8 cellular contexts compared by ENCODE assay signal in genomic region chr22:36528795-36529718, GRCh38. TPM values are rescaled to one million over a fixed set of nuclear protein-coding genes. Genes with fewer than 3 reads are reported as not detected.
DNase-seq lines count a peak whose midpoint lies in the region; ATAC-seq and TF ChIP-seq lines count a peak whose summit lies in the region.

TSS of gene EIF3D (minus strand) at chr22:36529166. CDS start at chr22:36526121, 3,045 bp downstream.

- no peaks in the 10 kb centered on the region for H3K9me3 ChIP-seq in prostate gland

- peak; percentile 70 for TF ChIP-seq POLR2A in prostate gland (IDR thresholded peaks at IDR 0.05)

- TF ChIP-seq CTCF in prostate gland (IDR thresholded peaks at IDR 0.05) = peak in 1 of 4 experiments; percentile 8

- H3K27ac ChIP-seq in prostate gland (peak within 1 kb of the TSS; percentile 89 to 90), urinary bladder (ENCODE audit: low read depth) (peak within 1 kb of the TSS; percentile 93)

- H3K4me3 ChIP-seq in prostate gland (peak within 1 kb of the TSS; percentile 46 to 59), urinary bladder (ENCODE audit: low read depth, low read length) (peak within 1 kb of the TSS; percentile 67)

- ATAC-seq in GM18499 (IDR thresholded peaks at IDR 0.05; ENCODE audit: insufficient read depth, unreplicated experiment) (peak; percentile 93), HG02943 (IDR thresholded peaks at IDR 0.05; ENCODE audit: low read depth, unreplicated experiment) (peak; percentile 91), left ventricle myocardium superior (peak; percentile 93)

- H3K27me3 ChIP-seq in prostate gland (replicated peaks; ENCODE audit: insufficient read depth) = no peaks in the 10 kb centered on the region

- H3K36me3 ChIP-seq in prostate gland (peaks cover 0 to 15% of the 10 kb centered on the region in 2 donors), urinary bladder (ENCODE audit: insufficient read depth) (peaks cover 4% of the 10 kb centered on the region)

- intact Hi-C loops in T-helper 2 cell treated with Interferon-gamma antibody and Interleukin-4, amounts not matched to agents 100 ng/mL and 5 ng/mL, for 36 hours (cut with micrococcal nuclease) = loop anchor here (1.0 to 2.0 kb wide), 8 partner anchors 22 to 290 kb away; partner anchors contain the start of genes APOL2, FOXRED2, IFT27 and TXN2
- intact Hi-C loops in left ventricle myocardium superior (cut with micrococcal nuclease) = no loop called here
- intact Hi-C loops in prostate gland (cut with DNase I) = loop anchor here (10.0 kb wide), 2 partner anchors 236 to 1224 kb away; no protein-coding TSS in a partner anchor

- H3K4me1 ChIP-seq in prostate gland (replicated peaks) (no peaks in the 10 kb centered on the region), urinary bladder (ENCODE audit: insufficient read depth) (peaks cover 2% of the 10 kb centered on the region)

- under 1% methylated on average over 82 of the region's 82 CpGs for WGBS in prostate gland
- under 1% methylated on average over 82 of the region's 82 CpGs for WGBS in urinary bladder

- DNase-seq in NCI-H187 treated with DMSO at 0.1 percent for 48 hours (lab: John Stamatoyannopoulos, UW) (peak; percentile 79), anterior cingulate cortex (lab: John Stamatoyannopoulos, UW) (peak; percentile 88 to 99 (median 96)), left ventricle myocardium superior (peak; percentile 98), prostate gland (ENCODE audit: low spot score) (peak; percentile 98)

RNA-seq across cellular contexts. Expression of gene EIF3D, which starts in this region (rescaled TPM):
- 213 and 218 TPM in 2 replicates for total RNA-seq in T-helper 2 cell treated with Interferon-gamma antibody and Interleukin-4, amounts not matched to agents 100 ng/mL and 5 ng/mL, for 36 hours
- total RNA-seq in left ventricle myocardium superior (76.1 TPM), prostate gland (100 to 1,000 TPM; 241 to 364 TPM), urinary bladder (227 TPM)
- polyA plus RNA-seq in urinary bladder = 190 TPM

Comparison
In these comparisons a context has a peak if more than half of its experiments do, and no peak if none do; other contexts are left out.
1. Peak in every context shown above with its lines: DNase-seq, ATAC-seq, H3K4me3 ChIP-seq and H3K27ac ChIP-seq.